Comparison of ENCODE assay signal across 1 cellular context in the genomic region with DNA sequence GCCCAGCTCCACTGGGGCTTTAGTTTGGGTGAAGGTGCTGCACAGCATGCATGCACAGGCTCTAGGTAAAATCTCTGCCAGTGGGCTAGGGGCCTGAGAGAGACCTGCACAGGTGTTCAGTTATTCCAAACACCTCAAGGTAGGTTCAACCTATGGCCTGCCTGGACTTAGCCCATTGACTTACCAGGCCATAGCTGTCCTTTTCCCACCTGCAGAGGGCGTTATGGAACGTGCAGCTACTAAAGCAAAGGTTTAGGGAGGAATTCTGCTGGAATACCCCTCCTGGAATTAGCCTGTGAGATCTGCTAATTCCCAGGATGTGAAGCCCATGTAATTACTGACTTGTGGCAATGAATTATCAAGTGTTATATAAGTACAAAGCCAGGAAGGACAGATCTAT.
TF ChIP-seq lines count a peak whose summit lies in the region.

No MANE protein-coding gene starts in this region.

TF ChIP-seq in K562, 482 proteins besides CTCF, POLR2A, EP300 and RAD21:
- TF ChIP-seq MEIS2 (IDR thresholded peaks at IDR 0.05; ENCODE audit: partially characterized antibody): no peak
- TF ChIP-seq, protein P1, sequence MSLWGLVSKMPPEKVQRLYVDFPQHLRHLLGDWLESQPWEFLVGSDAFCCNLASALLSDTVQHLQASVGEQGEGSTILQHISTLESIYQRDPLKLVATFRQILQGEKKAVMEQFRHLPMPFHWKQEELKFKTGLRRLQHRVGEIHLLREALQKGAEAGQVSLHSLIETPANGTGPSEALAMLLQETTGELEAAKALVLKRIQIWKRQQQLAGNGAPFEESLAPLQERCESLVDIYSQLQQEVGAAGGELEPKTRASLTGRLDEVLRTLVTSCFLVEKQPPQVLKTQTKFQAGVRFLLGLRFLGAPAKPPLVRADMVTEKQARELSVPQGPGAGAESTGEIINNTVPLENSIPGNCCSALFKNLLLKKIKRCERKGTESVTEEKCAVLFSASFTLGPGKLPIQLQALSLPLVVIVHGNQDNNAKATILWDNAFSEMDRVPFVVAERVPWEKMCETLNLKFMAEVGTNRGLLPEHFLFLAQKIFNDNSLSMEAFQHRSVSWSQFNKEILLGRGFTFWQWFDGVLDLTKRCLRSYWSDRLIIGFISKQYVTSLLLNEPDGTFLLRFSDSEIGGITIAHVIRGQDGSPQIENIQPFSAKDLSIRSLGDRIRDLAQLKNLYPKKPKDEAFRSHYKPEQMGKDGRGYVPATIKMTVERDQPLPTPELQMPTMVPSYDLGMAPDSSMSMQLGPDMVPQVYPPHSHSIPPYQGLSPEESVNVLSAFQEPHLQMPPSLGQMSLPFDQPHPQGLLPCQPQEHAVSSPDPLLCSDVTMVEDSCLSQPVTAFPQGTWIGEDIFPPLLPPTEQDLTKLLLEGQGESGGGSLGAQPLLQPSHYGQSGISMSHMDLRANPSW (CRISPR knock-in tag; IDR thresholded peaks at IDR 0.05): no peak
- no peak for TF ChIP-seq PRMT5 (CRISPR knock-in tag; IDR thresholded peaks at IDR 0.05)
- TF ChIP-seq ZNF696 (CRISPR knock-in tag; conservative IDR thresholded peaks at IDR 0.05): no peak
- TF ChIP-seq, protein P2, sequence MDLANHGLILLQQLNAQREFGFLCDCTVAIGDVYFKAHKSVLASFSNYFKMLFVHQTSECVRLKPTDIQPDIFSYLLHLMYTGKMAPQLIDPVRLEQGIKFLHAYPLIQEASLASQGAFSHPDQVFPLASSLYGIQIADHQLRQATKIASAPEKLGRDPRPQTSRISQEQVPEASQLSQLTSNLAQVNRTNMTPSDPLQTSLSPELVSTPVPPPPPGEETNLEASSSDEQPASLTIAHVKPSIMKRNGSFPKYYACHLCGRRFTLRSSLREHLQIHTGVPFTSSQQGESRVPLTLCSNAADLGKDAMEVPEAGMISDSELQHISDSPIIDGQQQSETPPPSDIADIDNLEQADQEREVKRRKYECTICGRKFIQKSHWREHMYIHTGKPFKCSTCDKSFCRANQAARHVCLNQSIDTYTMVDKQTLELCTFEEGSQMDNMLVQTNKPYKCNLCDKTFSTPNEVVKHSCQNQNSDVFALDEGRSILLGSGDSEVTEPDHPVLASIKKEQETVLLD (IDR thresholded peaks at IDR 0.05): no peak
- TF ChIP-seq, protein P3, sequence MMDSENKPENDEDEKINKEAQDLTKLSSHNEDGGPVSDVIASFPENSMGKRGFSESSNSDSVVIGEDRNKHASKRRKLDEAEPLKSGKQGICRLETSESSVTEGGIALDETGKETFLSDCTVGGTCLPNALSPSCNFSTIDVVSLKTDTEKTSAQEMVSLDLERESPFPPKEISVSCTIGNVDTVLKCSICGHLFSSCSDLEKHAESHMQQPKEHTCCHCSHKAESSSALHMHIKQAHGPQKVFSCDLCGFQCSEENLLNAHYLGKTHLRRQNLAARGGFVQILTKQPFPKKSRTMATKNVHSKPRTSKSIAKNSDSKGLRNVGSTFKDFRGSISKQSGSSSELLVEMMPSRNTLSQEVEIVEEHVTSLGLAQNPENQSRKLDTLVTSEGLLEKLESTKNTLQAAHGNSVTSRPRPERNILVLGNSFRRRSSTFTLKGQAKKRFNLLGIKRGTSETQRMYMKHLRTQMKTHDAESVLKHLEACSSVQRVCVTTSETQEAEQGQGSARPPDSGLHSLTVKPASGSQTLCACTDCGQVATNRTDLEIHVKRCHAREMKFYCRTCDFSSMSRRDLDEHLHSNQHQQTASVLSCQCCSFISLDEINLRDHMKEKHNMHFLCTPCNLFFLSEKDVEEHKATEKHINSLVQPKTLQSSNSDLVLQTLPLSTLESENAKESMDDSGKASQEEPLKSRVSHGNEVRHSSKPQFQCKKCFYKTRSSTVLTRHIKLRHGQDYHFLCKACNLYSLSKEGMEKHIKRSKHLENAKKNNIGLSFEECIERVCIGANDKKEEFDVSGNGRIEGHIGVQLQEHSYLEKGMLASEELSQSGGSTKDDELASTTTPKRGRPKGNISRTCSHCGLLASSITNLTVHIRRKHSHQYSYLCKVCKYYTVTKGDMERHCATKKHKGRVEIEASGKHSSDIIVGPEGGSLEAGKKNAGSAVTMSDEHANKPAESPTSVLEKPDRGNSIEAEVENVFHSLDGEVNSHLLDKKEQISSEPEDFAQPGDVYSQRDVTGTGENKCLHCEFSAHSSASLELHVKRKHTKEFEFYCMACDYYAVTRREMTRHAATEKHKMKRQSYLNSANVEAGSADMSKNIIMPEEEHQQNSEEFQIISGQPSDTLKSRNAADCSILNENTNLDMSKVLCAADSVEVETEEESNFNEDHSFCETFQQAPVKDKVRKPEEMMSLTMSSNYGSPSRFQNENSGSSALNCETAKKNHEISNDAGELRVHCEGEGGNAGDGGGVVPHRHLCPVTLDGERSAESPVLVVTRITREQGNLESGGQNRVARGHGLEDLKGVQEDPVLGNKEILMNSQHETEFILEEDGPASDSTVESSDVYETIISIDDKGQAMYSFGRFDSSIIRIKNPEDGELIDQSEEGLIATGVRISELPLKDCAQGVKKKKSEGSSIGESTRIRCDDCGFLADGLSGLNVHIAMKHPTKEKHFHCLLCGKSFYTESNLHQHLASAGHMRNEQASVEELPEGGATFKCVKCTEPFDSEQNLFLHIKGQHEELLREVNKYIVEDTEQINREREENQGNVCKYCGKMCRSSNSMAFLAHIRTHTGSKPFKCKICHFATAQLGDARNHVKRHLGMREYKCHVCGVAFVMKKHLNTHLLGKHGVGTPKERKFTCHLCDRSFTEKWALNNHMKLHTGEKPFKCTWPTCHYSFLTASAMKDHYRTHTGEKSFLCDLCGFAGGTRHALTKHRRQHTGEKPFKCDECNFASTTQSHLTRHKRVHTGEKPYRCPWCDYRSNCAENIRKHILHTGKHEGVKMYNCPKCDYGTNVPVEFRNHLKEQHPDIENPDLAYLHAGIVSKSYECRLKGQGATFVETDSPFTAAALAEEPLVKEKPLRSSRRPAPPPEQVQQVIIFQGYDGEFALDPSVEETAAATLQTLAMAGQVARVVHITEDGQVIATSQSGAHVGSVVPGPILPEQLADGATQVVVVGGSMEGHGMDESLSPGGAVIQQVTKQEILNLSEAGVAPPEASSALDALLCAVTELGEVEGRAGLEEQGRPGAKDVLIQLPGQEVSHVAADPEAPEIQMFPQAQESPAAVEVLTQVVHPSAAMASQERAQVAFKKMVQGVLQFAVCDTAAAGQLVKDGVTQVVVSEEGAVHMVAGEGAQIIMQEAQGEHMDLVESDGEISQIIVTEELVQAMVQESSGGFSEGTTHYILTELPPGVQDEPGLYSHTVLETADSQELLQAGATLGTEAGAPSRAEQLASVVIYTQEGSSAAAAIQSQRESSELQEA (IDR thresholded peaks at IDR 0.05; ENCODE audit: low read depth): no peak
- TF ChIP-seq HDGF (IDR thresholded peaks at IDR 0.05): no peak
- no peak for TF ChIP-seq RAD51 (IDR thresholded peaks at IDR 0.05; ENCODE audit: borderline replicate concordance, low read depth)
- TF ChIP-seq EZH2 (IDR thresholded peaks at IDR 0.05; ENCODE audit: borderline replicate concordance, low read depth, low read length): no peak
- no peak for TF ChIP-seq SMAD3 (CRISPR knock-in tag; conservative IDR thresholded peaks at IDR 0.05)
